ENCODE assay signal across 8 cellular contexts in genomic region chr3:10164546-10165393, GRCh38. TPM values are rescaled to one million over a fixed set of nuclear protein-coding genes. Genes with fewer than 3 reads are reported as not detected.
A peak's percentile ranks its signal among the peaks of the same experiment; 100 is the strongest.
DNase-seq lines count a peak whose midpoint lies in the region; ATAC-seq and TF ChIP-seq lines count a peak whose summit lies in the region.

TSS of gene IRAK2 (plus strand) at chr3:10164919. CDS start at chr3:10164955, 36 bp downstream.

- H3K36me3 ChIP-seq in adipocyte (ENCODE audit: control insufficient read depth, insufficient read depth, low read length, severe bottlenecking), result no peaks in the 10 kb centered on the region
- H3K36me3 ChIP-seq in heart left ventricle, result no peaks in the 10 kb centered on the region
- H3K36me3 ChIP-seq in trophoblast cell (ENCODE audit: control insufficient read depth in 1 of 2, insufficient read depth in 2 of 2, low read length in 2 of 2), result peaks cover under 1 to 2% of the 10 kb centered on the region in 2 experiments
- no peaks in the 10 kb centered on the region for H3K36me3 ChIP-seq in upper lobe of left lung

- 3 to 22% (median 5%) methylated on average over 15 to 76 of the region's 76 CpGs for WGBS in heart left ventricle, 4 donors
- no CpG with 5 or more reads among the region's 76 CpGs for WGBS in trophoblast cell (ENCODE audit: extremely low coverage, insufficient coverage, insufficient read length)
- WGBS in upper lobe of left lung, 2 donors, result 3 to 23% methylated on average over 9 to 44 of the region's 76 CpGs

- no peak within 1 kb of the TSS for H3K23ac ChIP-seq in trophoblast cell (ENCODE audit: low read length)

- peak within 1 kb of the TSS; percentile 44 for H2AK5ac ChIP-seq in trophoblast cell (ENCODE audit: low read length)

- H3K4me1 ChIP-seq in adipocyte (ENCODE audit: control insufficient read depth, insufficient read depth, low read length) (peaks cover 18% of the 10 kb centered on the region), heart left ventricle (peaks cover 0 to 16% (median 0%) of the 10 kb centered on the region in 12 donors), trophoblast cell (ENCODE audit: control insufficient read depth in 1 of 2, insufficient read depth in 2 of 2, low read length in 2 of 2) (peaks cover 9% of the 10 kb centered on the region in 2 experiments), upper lobe of left lung (peaks cover 5 to 23% (median 9%) of the 10 kb centered on the region in 4 donors)

- H2BK12ac ChIP-seq in trophoblast cell (ENCODE audit: low read length), result peak within 1 kb of the TSS; percentile 32

- H3K4me2 ChIP-seq in trophoblast cell (ENCODE audit: low read length), result peak within 1 kb of the TSS; percentile 89

- TF ChIP-seq CTCF in AG09309 (IDR thresholded peaks at IDR 0.05; ENCODE audit: control insufficient read depth, insufficient read depth, low read depth, low read length, missing control alignments), result peak; percentile 51
- peak; percentile 87 to 99 (median 96) for TF ChIP-seq CTCF in heart left ventricle (IDR thresholded peaks at IDR 0.05)
- TF ChIP-seq CTCF in upper lobe of left lung (IDR thresholded peaks at IDR 0.05), result peak; percentile 91 to 99 (median 94)

- TF ChIP-seq POLR2A in heart left ventricle (IDR thresholded peaks at IDR 0.05) (peak in 1 of 2 donors; percentile 52), upper lobe of left lung (IDR thresholded peaks at IDR 0.05) (peak in 3 of 4 donors; percentile 18 to 71 (median 62))

- H3K79me2 ChIP-seq in trophoblast cell (ENCODE audit: control insufficient read depth, insufficient read depth, low read length, poor library complexity), result peaks cover 4% of the 10 kb centered on the region

- no peak within 1 kb of the TSS for H2BK120ac ChIP-seq in trophoblast cell (ENCODE audit: insufficient read depth, low read length, poor library complexity)

- no peak within 1 kb of the TSS for H2BK5ac ChIP-seq in trophoblast cell (ENCODE audit: low read depth, low read length, poor library complexity)

- H3K4me3 ChIP-seq in AG09309 (ENCODE audit: control insufficient read depth, low read depth, low read length) (peak within 1 kb of the TSS; percentile 88), adipocyte (ENCODE audit: low read length) (peak within 1 kb of the TSS; percentile 96), heart left ventricle (peak within 1 kb of the TSS; percentile 76 to 98 (median 88)), trophoblast cell (ENCODE audit: low read depth, low read length) (peak within 1 kb of the TSS; percentile 96), upper lobe of left lung (peak within 1 kb of the TSS; percentile 66 to 95 (median 83))

- ATAC-seq in GM18907 (IDR thresholded peaks at IDR 0.05; ENCODE audit: unreplicated experiment) (peak; percentile 84), HG03139 (IDR thresholded peaks at IDR 0.05; ENCODE audit: unreplicated experiment) (peak; percentile 78), heart left ventricle (peak; percentile 67 to 97 (median 94)), upper lobe of left lung (ENCODE audit: low FRiP score in 2 of 2) (peak; percentile 92 to 96)

- H4K8ac ChIP-seq in trophoblast cell (ENCODE audit: low read depth, low read length), result peak within 1 kb of the TSS; percentile 73

- peak within 1 kb of the TSS; percentile 10 for H4K12ac ChIP-seq in trophoblast cell (ENCODE audit: low read depth, low read length)

- H3K18ac ChIP-seq in trophoblast cell (ENCODE audit: low read length), result peak within 1 kb of the TSS; percentile 81

- peak within 1 kb of the TSS; percentile 62 for H2AFZ ChIP-seq in trophoblast cell (ENCODE audit: insufficient read depth, low read length, poor library complexity)

- peaks cover 8% of the 10 kb centered on the region for H3K79me1 ChIP-seq in trophoblast cell (ENCODE audit: low read length)

- H3K14ac ChIP-seq in trophoblast cell (ENCODE audit: low read length), result peak within 1 kb of the TSS; percentile 77

- H4K91ac ChIP-seq in trophoblast cell (ENCODE audit: low read depth, low read length), result peak within 1 kb of the TSS; percentile 30

- H3K27ac ChIP-seq in heart left ventricle (peak within 1 kb of the TSS in 8 of 12 donors; percentile 43 to 85 (median 75)), trophoblast cell (ENCODE audit: low read depth, low read length) (no peak within 1 kb of the TSS), upper lobe of left lung (peak within 1 kb of the TSS; percentile 60 to 95 (median 89))

- H3K9me3 ChIP-seq in adipocyte (ENCODE audit: control insufficient read depth, low read length) (no peaks in the 10 kb centered on the region), heart left ventricle (peaks cover 0 to 11% (median 2%) of the 10 kb centered on the region in 12 donors), trophoblast cell (ENCODE audit: insufficient read depth, low read depth, low read length) (peaks cover 5% of the 10 kb centered on the region), upper lobe of left lung (peaks cover 0 to 13% (median 6%) of the 10 kb centered on the region in 4 donors)

- no peak for DNase-seq in AG09309 (ENCODE audit: low read depth)
- peak; percentile 55 for DNase-seq in SKM-1 (lab: John Stamatoyannopoulos, UW; ENCODE audit: unreplicated experiment)
- peak; percentile 91 for DNase-seq in adipocyte (ENCODE audit: low read depth)
- DNase-seq in heart left ventricle, result peak; percentile 76 to 88 (median 80)
- DNase-seq in trophoblast cell, result peak; percentile 81 to 87
- peak; percentile 83 to 96 for DNase-seq in upper lobe of left lung

- TF ChIP-seq EP300 in upper lobe of left lung (IDR thresholded peaks at IDR 0.05), result no peak

- no peak within 1 kb of the TSS for H3K4ac ChIP-seq in trophoblast cell (ENCODE audit: low read depth, low read length)

- intact Hi-C loops in heart left ventricle (cut with DNase I), result loop anchor here in 7 of 10 donors (2.0 to 10.0 kb wide), 3 partner anchors 58 to 60 kb away; no protein-coding TSS in a partner anchor

- H3K9ac ChIP-seq in adipocyte (ENCODE audit: low read length), result peak within 1 kb of the TSS; percentile 94
- peak within 1 kb of the TSS; percentile 71 for H3K9ac ChIP-seq in trophoblast cell (ENCODE audit: low read length)

- H3K27me3 ChIP-seq in adipocyte (replicated peaks; ENCODE audit: control insufficient read depth, insufficient read depth, low read length), result no peaks in the 10 kb centered on the region
- H3K27me3 ChIP-seq in heart left ventricle, result no peaks in the 10 kb centered on the region
- H3K27me3 ChIP-seq in trophoblast cell (ENCODE audit: insufficient read depth, low read length), result no peaks in the 10 kb centered on the region
- no peaks in the 10 kb centered on the region for H3K27me3 ChIP-seq in upper lobe of left lung

RNA-seq across cellular contexts. Expression of gene IRAK2, which starts in this region (rescaled TPM):
- total RNA-seq in heart left ventricle (1 to 10 TPM in 7 of 9 donors, under 1 TPM in 2; 0.70 to 6.3 (median 1.5) TPM), upper lobe of left lung (10 to 100 TPM in 1 of 6 donors, 1 to 10 TPM in 5; 3.1 to 10.2 (median 7.1) TPM)
- 1 to 10 TPM in 1 of 2 donors, under 1 TPM in 1; 0.46 to 1.4 TPM for polyA plus RNA-seq in heart left ventricle
- 3.4 and 3.5 TPM in 2 replicates for polyA plus RNA-seq in trophoblast cell (2013)
